In the genomic region with DNA sequence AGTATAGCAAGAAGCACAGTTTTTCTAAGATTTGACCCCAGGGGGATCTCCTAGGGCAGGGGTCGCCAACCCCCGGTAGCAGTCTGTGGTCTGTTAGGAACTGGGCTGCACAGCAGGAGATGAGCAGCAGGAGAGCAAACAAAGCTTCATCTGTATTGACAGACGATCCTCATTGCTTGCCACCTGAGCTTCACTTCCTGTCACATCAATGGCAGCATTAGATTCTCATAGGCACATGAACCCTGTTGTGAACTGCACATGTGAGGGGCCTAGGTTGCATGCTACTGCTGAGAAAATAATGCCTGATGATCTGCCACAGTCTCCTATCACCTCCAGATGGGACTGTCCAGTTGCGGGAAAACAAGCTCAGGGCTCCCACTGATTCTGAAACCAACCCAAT, we compare ENCODE assay signal across 21 cellular contexts.
DNase-seq lines count a peak whose midpoint lies in the region; TF ChIP-seq lines count a peak whose summit lies in the region.
"Had no signal": no experiment of that assay in that cellular context is flagged by ENCODE, and none has a peak within 500 bp of the region (broad histone marks: within the 10 kb centered on the region; RNA-seq: fewer than 3 reads in every experiment).

No MANE protein-coding gene starts in this region.

- DNase-seq in NCI-H2107 treated with DMSO at 0.1 percent for 48 hours (lab: John Stamatoyannopoulos, UW; ENCODE audit: unreplicated experiment) (peak; percentile 2), NCI-H2107 (lab: John Stamatoyannopoulos, UW) (no peak), NCI-H69 (lab: John Stamatoyannopoulos, UW) (peak; percentile 76), nephron progenitor cell (no peak), UCSD-AML1 (lab: John Stamatoyannopoulos, UW; ENCODE audit: unreplicated experiment) (no peak), cerebellar nuclear complex (lab: John Stamatoyannopoulos, UW) (no peak)
- peak; percentile 42 for DNase-seq in Jurkat, Clone E6-1 (ENCODE audit: low read depth, low spot score)
- no peak for DNase-seq in activated CD4-positive, CD25-positive, alpha-beta regulatory T cell treated with anti-CD3 and anti-CD28 coated beads, Interleukin-2, amount 50 U/mL, for 72 hours
- DNase-seq: activated CD8-positive, alpha-beta T cell treated with anti-CD3 and anti-CD28 coated beads, Interleukin-2, amount 10 ng/mL, durations not matched to agents 7 days and 5 days; activated T-cell treated with anti-CD3 and anti-CD28 coated beads, Interleukin-2, amount 50 U/mL, for 1 hour; adrenal gland; glutamatergic neuron; Karpas-422; kidney glomerular epithelial cell; mammary epithelial cell; NCI-H774; nucleus accumbens; stimulated activated CD8-positive, alpha-beta memory T cell treated with anti-CD3 and anti-CD28 coated beads, Interleukin-4, amount 100 ng/mL, for 48 hours; transverse colon had no signal

- H3K4me3 Mint-ChIP-seq in nephron progenitor cell = no peak overlapping the region
- H3K4me3 Mint-ChIP-seq: activated CD8-positive, alpha-beta T cell treated with anti-CD3 and anti-CD28 coated beads, Interleukin-2, amount 10 ng/mL, durations not matched to agents 7 days and 5 days; brain had no signal

- peaks cover 27% of the 10 kb centered on the region for H3K9me3 Mint-ChIP-seq in nephron progenitor cell

- peaks cover 28% of the 10 kb centered on the region for H3K4me1 Mint-ChIP-seq in nephron progenitor cell

- TF ChIP-seq CTCF in nephron progenitor cell (IDR thresholded peaks at IDR 0.05) = no peak

- H3K4me3 ChIP-seq in Jurkat, Clone E6-1 (ENCODE audit: low read length) = no peak overlapping the region
- H3K4me3 ChIP-seq: A549, adrenal gland, transverse colon had no signal

- H3K27me3 Mint-ChIP-seq in nephron progenitor cell (ENCODE audit: low read depth, poor library complexity) = no peaks in the 10 kb centered on the region

- peaks cover 6% of the 10 kb centered on the region for H3K36me3 Mint-ChIP-seq in nephron progenitor cell (ENCODE audit: low read depth)
- H3K36me3 Mint-ChIP-seq: brain had no signal

- peak overlapping the region; percentile 1 for H3K27ac Mint-ChIP-seq in nephron progenitor cell
- H3K27ac Mint-ChIP-seq: activated CD8-positive, alpha-beta T cell treated with anti-CD3 and anti-CD28 coated beads, Interleukin-2, amount 10 ng/mL, durations not matched to agents 7 days and 5 days; brain had no signal

Comparison
In these comparisons a context has a peak if more than half of its experiments do, and no peak if none do; other contexts are left out.
1. DNase-seq: peak in NCI-H2107 treated with DMSO at 0.1 percent for 48 hours (single experiment), Jurkat, Clone E6-1 (single experiment) and NCI-H69 (single experiment); none in NCI-H2107 (single experiment), nephron progenitor cell (single experiment), activated CD4-positive, CD25-positive, alpha-beta regulatory T cell treated with anti-CD3 and anti-CD28 coated beads, Interleukin-2, amount 50 U/mL, for 72 hours (single experiment), UCSD-AML1 (single experiment) and cerebellar nuclear complex (0 of 2).